Comparison of ENCODE assay signal across 26 cellular contexts in genomic region chr16:83231771-83232170, GRCh38.
"Had no signal": no experiment of that assay in that cellular context is flagged by ENCODE, and none has a peak within 500 bp of the region (broad histone marks: within the 10 kb centered on the region; RNA-seq: fewer than 3 reads in every experiment).

No MANE protein-coding gene starts in this region.

- H3K9me3 ChIP-seq: ascending aorta, body of pancreas, MG63, Peyer's patch, SJSA1, SK-N-SH had no signal

- H3K4me3 ChIP-seq: ascending aorta, body of pancreas, MG63, Peyer's patch, SJSA1 had no signal

- ATAC-seq: activated CD8-positive, alpha-beta T cell treated with anti-CD3 and anti-CD28 coated beads, Interleukin-2, amount 10 ng/mL, durations not matched to agents 7 days and 5 days; body of pancreas; PC-3 had no signal

- DNase-seq: activated CD4-positive, alpha-beta T cell treated with anti-CD3 and anti-CD28 coated beads, Interleukin-2, amount 10 ng/mL, durations not matched to agents 24 days and 14 days; activated CD4-positive, alpha-beta T cell treated with anti-CD3 and anti-CD28 coated beads, Interleukin-2, amount 50 U/mL, for 4 hours; activated CD8-positive, alpha-beta T cell treated with anti-CD3 and anti-CD28 coated beads, Interleukin-2, amount 10 ng/mL, durations not matched to agents 7 days and 5 days; activated gamma-delta T cell; activated naive CD4-positive, alpha-beta T cell treated with Interleukin-2 at 50 U/mL for 16 hours; activated naive CD8-positive, alpha-beta T cell treated with anti-CD3 and anti-CD28 coated beads, Interleukin-2, amount 10 ng/mL, durations not matched to agents 7 days and 5 days; activated T-cell treated with anti-CD3 and anti-CD28 coated beads, Interleukin-2, amount 50 U/mL, for 24 hours; amygdala; body of pancreas; Kasumi-1; MG63; MV-4-11; NCI-H1092; NCI-H1436 treated with DMSO at 0.1 percent for 48 hours; NCI-H1694 treated with DMSO at 0.1 percent for 48 hours; NCI-H2029; NCI-H345; NCI-H524 treated with DMSO at 0.1 percent for 48 hours; PC-3; Peyer's patch; RPMI8226; SHP77 treated with DMSO at 0.1 percent for 48 hours; SK-N-SH had no signal

- H3K4me1 ChIP-seq: ascending aorta, body of pancreas, Peyer's patch had no signal

- H3K27me3 ChIP-seq: ascending aorta, body of pancreas, MG63, Peyer's patch, SJSA1 had no signal

- H3K9ac ChIP-seq: SK-N-SH had no signal

- H3K4me2 ChIP-seq: SK-N-SH had no signal

- FAIRE-seq: TTC549 had no signal

- H3K27ac ChIP-seq: ascending aorta, body of pancreas, Peyer's patch, SJSA1 had no signal

- H3K36me3 ChIP-seq: MG63, Peyer's patch, SJSA1 had no signal
